24 cellular contexts compared by ENCODE assay signal in the genomic region with DNA sequence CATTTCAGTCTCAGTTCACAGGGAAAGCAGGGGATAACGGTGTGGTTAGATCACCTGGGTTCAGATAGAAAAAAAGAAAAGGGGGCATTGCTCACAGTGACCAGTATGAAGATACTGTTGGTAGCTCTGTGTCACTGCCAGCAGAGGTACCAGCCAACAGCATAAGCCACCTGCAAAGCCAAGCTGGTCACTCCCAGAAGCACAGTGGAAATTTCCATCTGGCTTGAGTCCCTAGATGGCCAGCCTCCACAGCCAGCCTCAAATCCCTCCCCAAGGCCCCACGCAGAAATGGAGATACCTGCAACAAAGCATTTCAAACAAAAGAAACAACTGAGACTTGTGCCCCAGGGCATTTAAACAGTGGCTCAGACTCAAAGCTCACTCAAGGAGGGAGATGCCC. TPM values are rescaled to one million over a fixed set of nuclear protein-coding genes. Genes with fewer than 3 reads are reported as not detected.
A peak's percentile ranks its signal among the peaks of the same experiment; 100 is the strongest.
DNase-seq lines count a peak whose midpoint lies in the region; ATAC-seq, FAIRE-seq and TF ChIP-seq lines count a peak whose summit lies in the region.
"Had no signal": no experiment of that assay in that cellular context is flagged by ENCODE, and none has a peak within 500 bp of the region (broad histone marks: within the 10 kb centered on the region; RNA-seq: fewer than 3 reads in every experiment).

No MANE protein-coding gene starts in this region.

- DNase-seq in G401 (ENCODE audit: low spot score) (peak; percentile 88), bronchial epithelial cell (ENCODE audit: low read depth) (no peak), cerebellar nuclear complex (lab: John Stamatoyannopoulos, UW) (peak; percentile 11 to 22), NCI-H187 treated with DMSO at 0.1 percent for 48 hours (lab: John Stamatoyannopoulos, UW) (no peak), COR-L47 (lab: John Stamatoyannopoulos, UW) (no peak)
- no peak for DNase-seq in activated CD4-positive, alpha-beta T cell treated with anti-CD3 and anti-CD28 coated beads for 48 hours
- DNase-seq: 8988T; ACHN; BE2C; Caco-2; Calu3; CD4-positive, alpha-beta memory T cell; CD4-positive, CD25-positive, alpha-beta regulatory T cell; CD8-positive, alpha-beta memory T cell; DMS79 treated with DMSO at 0.1 percent for 48 hours; GF-D8 had no signal

- H3K4me3 ChIP-seq in bronchial epithelial cell (ENCODE audit: low read depth, low read length), result no peak overlapping the region
- H3K4me3 ChIP-seq: BLaER1 had no signal

- no peaks in the 10 kb centered on the region for H3K27me3 ChIP-seq in bronchial epithelial cell (ENCODE audit: control insufficient read depth, insufficient read depth, low read length)
- H3K27me3 ChIP-seq: BE2C, BLaER1 had no signal

- peak; percentile 13 for FAIRE-seq in bronchial epithelial cell (lab: Jason Lieb, UNC)
- FAIRE-seq: A204.1, D721Med, G401.6, GM12891, GM19239 had no signal

- no peak for ATAC-seq in GM21528 (IDR thresholded peaks at IDR 0.05; ENCODE audit: low FRiP score, unreplicated experiment)

- in situ Hi-C loops in G401 (cut with HindIII; ENCODE audit: low sequenced_read_pairs), result no loop called here

- TF ChIP-seq CTCF in bronchial epithelial cell (IDR thresholded peaks at IDR 0.05; ENCODE audit: insufficient read depth, low read length, severe bottlenecking), result no peak

- no peaks in the 10 kb centered on the region for H3K36me3 ChIP-seq in bronchial epithelial cell (ENCODE audit: control insufficient read depth, insufficient read depth, low read length)
- H3K36me3 ChIP-seq: BE2C, BLaER1 had no signal

RNA-seq across cellular contexts. Expression of a gene that starts 11.6 kb away (rescaled TPM):
- total RNA-seq in G401 (2014; rRNA removed; shearing (Covaris generic)), result not detected in 2 replicates
- total RNA-seq in bronchial epithelial cell, result not detected in 2 replicates
- total RNA-seq: A673; Caco-2; Calu3; CD4-positive, alpha-beta memory T cell; CD4-positive, CD25-positive, alpha-beta regulatory T cell; CD8-positive, alpha-beta memory T cell had no signal

RNA-seq across cellular contexts. Expression of a gene that starts 20.6 kb away (rescaled TPM):
- not detected in 2 replicates for total RNA-seq in G401 (2014; rRNA removed; shearing (Covaris generic))
- not detected in 2 replicates for total RNA-seq in bronchial epithelial cell
- total RNA-seq: A673; Caco-2; Calu3; CD4-positive, alpha-beta memory T cell; CD4-positive, CD25-positive, alpha-beta regulatory T cell; CD8-positive, alpha-beta memory T cell had no signal

RNA-seq across cellular contexts. Expression of a gene that starts 26.5 kb away (rescaled TPM):
- not detected in 2 replicates for total RNA-seq in G401 (2014; rRNA removed; shearing (Covaris generic))
- total RNA-seq in bronchial epithelial cell, result not detected in 2 replicates
- total RNA-seq: A673; Caco-2; Calu3; CD4-positive, alpha-beta memory T cell; CD4-positive, CD25-positive, alpha-beta regulatory T cell; CD8-positive, alpha-beta memory T cell had no signal

RNA-seq across cellular contexts. Expression of a gene that starts 58.2 kb away (rescaled TPM):
- not detected in 2 replicates for total RNA-seq in G401 (2014; rRNA removed; shearing (Covaris generic))
- not detected in 2 replicates for total RNA-seq in bronchial epithelial cell
- total RNA-seq: A673; Caco-2; Calu3; CD4-positive, alpha-beta memory T cell; CD4-positive, CD25-positive, alpha-beta regulatory T cell; CD8-positive, alpha-beta memory T cell had no signal

Comparison
In these comparisons a context has a peak if more than half of its experiments do, and no peak if none do; other contexts are left out.
1. DNase-seq: peak in G401 (single experiment) and cerebellar nuclear complex (2 of 2); none in bronchial epithelial cell (single experiment), activated CD4-positive, alpha-beta T cell treated with anti-CD3 and anti-CD28 coated beads for 48 hours (single experiment), NCI-H187 treated with DMSO at 0.1 percent for 48 hours (single experiment) and COR-L47 (single experiment).